8 cellular contexts compared by ENCODE assay signal in the genomic region with DNA sequence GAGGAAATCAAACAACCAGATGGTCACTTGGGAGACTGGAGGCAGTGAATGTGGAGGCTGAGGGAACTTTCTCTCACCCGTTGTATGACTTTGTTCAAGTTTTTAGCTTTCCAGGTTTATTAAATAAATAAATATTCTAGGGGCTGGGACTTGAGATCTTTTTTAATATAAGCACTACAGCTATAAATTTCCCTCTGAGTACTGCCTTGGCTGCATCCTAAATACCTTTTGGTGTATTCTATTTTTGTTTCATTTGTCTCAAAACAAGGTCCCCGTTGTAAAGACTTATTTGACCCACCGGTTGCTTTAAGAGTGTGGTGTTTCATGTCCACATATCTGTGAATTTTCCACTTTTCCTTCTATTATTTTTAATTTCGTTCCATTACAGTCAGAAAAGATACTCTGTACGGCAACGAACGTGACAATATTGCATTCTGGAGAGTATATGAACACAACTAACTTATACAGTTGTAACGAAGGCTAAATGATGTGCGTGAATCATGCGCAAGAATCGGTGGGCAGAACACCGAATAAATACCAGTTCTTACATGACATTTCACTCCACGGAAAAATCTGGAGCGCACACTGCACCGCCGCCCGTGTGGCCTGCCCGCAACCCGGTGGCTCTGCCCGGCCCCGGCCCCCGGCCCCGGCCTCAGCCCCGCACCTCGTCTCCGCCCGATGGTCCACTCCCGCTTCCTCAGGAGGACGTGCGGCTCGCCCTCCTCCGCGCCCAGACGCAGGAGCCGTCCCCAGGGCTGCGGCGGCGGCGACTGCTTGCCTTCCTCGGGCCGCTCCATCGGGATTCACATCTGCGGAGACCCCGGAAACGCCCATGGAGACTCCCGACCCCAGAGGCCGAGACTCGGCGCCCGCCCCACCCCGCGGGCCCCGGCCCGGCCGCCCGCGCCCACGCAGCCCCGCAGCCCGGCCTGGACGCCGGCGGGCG. TPM values are rescaled to one million over a fixed set of nuclear protein-coding genes. Genes with fewer than 3 reads are reported as not detected.
DNase-seq lines count a peak whose midpoint lies in the region; ATAC-seq and TF ChIP-seq lines count a peak whose summit lies in the region.

No MANE protein-coding gene starts in this region.

- no peaks in the 10 kb centered on the region for H4K20me1 ChIP-seq in BLaER1

- H3K27ac ChIP-seq in BLaER1 (peak overlapping the region; percentile 98), WERI-Rb-1 (peak overlapping the region; percentile 75)

- H3K27me3 ChIP-seq in BLaER1 (no peaks in the 10 kb centered on the region), WERI-Rb-1 (ENCODE audit: insufficient read depth, low read depth, severe bottlenecking) (no peaks in the 10 kb centered on the region)

- TF ChIP-seq CTCF in WERI-Rb-1 (IDR thresholded peaks at IDR 0.05; ENCODE audit: low read depth, low read length) (no peak), fibroblast of pulmonary artery (IDR thresholded peaks at IDR 0.05; ENCODE audit: low read length, missing control alignments) (no peak), omental fat pad (IDR thresholded peaks at IDR 0.05) (no peak)

- H3K36me3 ChIP-seq in BLaER1 (peaks cover 41% of the 10 kb centered on the region), WERI-Rb-1 (peaks cover 14% of the 10 kb centered on the region)

- peak overlapping the region; percentile 94 for H3K9ac ChIP-seq in BLaER1

- H3K9me3 ChIP-seq in BLaER1 (peaks cover 62% of the 10 kb centered on the region), WERI-Rb-1 (ENCODE audit: severe bottlenecking) (no peaks in the 10 kb centered on the region)

- H3K4me2 ChIP-seq in BLaER1: peak overlapping the region; percentile 79

- peaks cover 21% of the 10 kb centered on the region for H3K4me1 ChIP-seq in BLaER1

- DNase-seq in WERI-Rb-1: no peak
- DNase-seq in fibroblast of pulmonary artery (ENCODE audit: low read depth): no peak
- no peak for DNase-seq in omental fat pad (ENCODE audit: low spot score)
- no peak for DNase-seq in cerebellum (ENCODE audit: low spot score)
- DNase-seq in NK-92 (lab: John Stamatoyannopoulos, UW; ENCODE audit: unreplicated experiment): no peak

- ATAC-seq in GM19035 (IDR thresholded peaks at IDR 0.05; ENCODE audit: unreplicated experiment) (peak; percentile 20), HG03378 (IDR thresholded peaks at IDR 0.05; ENCODE audit: unreplicated experiment) (peak; percentile 30), omental fat pad (ENCODE audit: low FRiP score) (peak; percentile 45)

- H3K4me3 ChIP-seq in BLaER1 (peak overlapping the region; percentile 94), WERI-Rb-1 (ENCODE audit: low read depth, low read length) (peak overlapping the region; percentile 76), fibroblast of pulmonary artery (replicated peaks; ENCODE audit: low read depth, low read length) (peak overlapping the region; percentile 86)

RNA-seq across cellular contexts. Expression of a gene that starts 0.6 kb away (rescaled TPM):
- total RNA-seq in omental fat pad: 10 to 100 TPM; 17.7 to 59.9 (median 34.0) TPM
- 46.1 TPM for total RNA-seq in cerebellum

RNA-seq across cellular contexts. Expression of a gene that starts 58.1 kb away (rescaled TPM):
- 100 to 1,000 TPM in 1 of 4 donors, 10 to 100 TPM in 3; 55.0 to 136 (median 72.5) TPM for total RNA-seq in omental fat pad
- total RNA-seq in cerebellum: 44.1 TPM
